ENCODE assay signal across 8 cellular contexts in genomic region chr15:55222588-55222987, GRCh38. TPM values are rescaled to one million over a fixed set of nuclear protein-coding genes. Genes with fewer than 3 reads are reported as not detected.
DNase-seq lines count a peak whose midpoint lies in the region; ATAC-seq and TF ChIP-seq lines count a peak whose summit lies in the region.

No MANE protein-coding gene starts in this region.

- H3K36me3 Mint-ChIP-seq in activated naive CD4-positive, alpha-beta T cell treated with anti-CD3 and anti-CD28 coated beads, Interleukin-2, amount 50 U/mL, for 24 hours, result peaks cover 20% of the 10 kb centered on the region
- peaks cover 3% of the 10 kb centered on the region for H3K36me3 Mint-ChIP-seq in T-helper 17 cell (ENCODE audit: low read depth)

- CTCF ChIA-PET in A673 (lab: Charles Lee), result no interaction called here

- H3K36me3 ChIP-seq in upper lobe of left lung, result peaks cover 0 to 23% (median 2%) of the 10 kb centered on the region in 4 donors
- no peaks in the 10 kb centered on the region for H3K36me3 ChIP-seq in A673 (ENCODE audit: insufficient read depth, low read length, poor library complexity, severe bottlenecking)

- no peak for TF ChIP-seq EP300 in upper lobe of left lung (IDR thresholded peaks at IDR 0.05)

- ATAC-seq in HG03066 (IDR thresholded peaks at IDR 0.05; ENCODE audit: low read depth, unreplicated experiment), result peak; percentile 60
- peak; percentile 64 for ATAC-seq in T-helper 17 cell
- no peak for ATAC-seq in upper lobe of left lung (ENCODE audit: low FRiP score in 2 of 2)

- peaks cover 60% of the 10 kb centered on the region for H3K4me1 Mint-ChIP-seq in activated naive CD4-positive, alpha-beta T cell treated with anti-CD3 and anti-CD28 coated beads, Interleukin-2, amount 50 U/mL, for 24 hours
- H3K4me1 Mint-ChIP-seq in T-helper 17 cell, result peaks cover 44% of the 10 kb centered on the region

- no TSS peak for BruUV-seq in A673 (replicated peaks; lab: Mats Ljungman, UMichigan)

- no peak overlapping the region for H3K4me3 ChIP-seq in upper lobe of left lung
- no peak overlapping the region for H3K4me3 ChIP-seq in A673 (ENCODE audit: low read depth, low read length, poor library complexity, severe bottlenecking)

- H3K27me3 ChIP-seq in upper lobe of left lung, result no peaks in the 10 kb centered on the region
- H3K27me3 ChIP-seq in A673 (replicated peaks; ENCODE audit: insufficient read depth, low read depth, low read length, poor library complexity), result no peaks in the 10 kb centered on the region

- no peaks in the 10 kb centered on the region for H3K27me3 Mint-ChIP-seq in activated naive CD4-positive, alpha-beta T cell treated with anti-CD3 and anti-CD28 coated beads, Interleukin-2, amount 50 U/mL, for 24 hours
- H3K27me3 Mint-ChIP-seq in T-helper 17 cell, result no peaks in the 10 kb centered on the region

- POLR2A ChIA-PET in A673 (lab: Charles Lee; ENCODE audit: low non-redundant PET), result no interaction called here

- H3K9me3 ChIP-seq in T-helper 17 cell (ENCODE audit: control insufficient read depth, low read length, poor library complexity, severe bottlenecking), result no peaks in the 10 kb centered on the region
- H3K9me3 ChIP-seq in upper lobe of left lung, result no peaks in the 10 kb centered on the region
- no peaks in the 10 kb centered on the region for H3K9me3 ChIP-seq in A673 (ENCODE audit: low read depth, low read length, poor library complexity, severe bottlenecking)

- no peak for TF ChIP-seq CTCF in upper lobe of left lung (IDR thresholded peaks at IDR 0.05)
- no peak for TF ChIP-seq CTCF in A673 (conservative IDR thresholded peaks at IDR 0.05; ENCODE audit: low read depth, low read length)

- peak overlapping the region; percentile 81 to 92 (median 84) for H3K27ac ChIP-seq in upper lobe of left lung
- H3K27ac ChIP-seq in A673 (ENCODE audit: low read depth, low read length, poor library complexity, severe bottlenecking), result no peak overlapping the region

- peak overlapping the region; percentile 45 for H3K4me3 Mint-ChIP-seq in activated naive CD4-positive, alpha-beta T cell treated with anti-CD3 and anti-CD28 coated beads, Interleukin-2, amount 50 U/mL, for 24 hours
- H3K4me3 Mint-ChIP-seq in T-helper 17 cell, result peak overlapping the region; percentile 83

- H3K27ac Mint-ChIP-seq in activated naive CD4-positive, alpha-beta T cell treated with anti-CD3 and anti-CD28 coated beads, Interleukin-2, amount 50 U/mL, for 24 hours, result peak overlapping the region; percentile 32
- H3K27ac Mint-ChIP-seq in T-helper 17 cell, result peak overlapping the region; percentile 67

- peaks cover 33 to 55% (median 43%) of the 10 kb centered on the region in 4 donors for H3K4me1 ChIP-seq in upper lobe of left lung
- no peaks in the 10 kb centered on the region for H3K4me1 ChIP-seq in A673 (ENCODE audit: insufficient read depth, low read length, poor library complexity, severe bottlenecking)

- intact Hi-C loops in A673 (cut with micrococcal nuclease; ENCODE audit: unreplicated experiment), result no loop called here

- H3K9me3 Mint-ChIP-seq in activated naive CD4-positive, alpha-beta T cell treated with anti-CD3 and anti-CD28 coated beads, Interleukin-2, amount 50 U/mL, for 24 hours, result no peaks in the 10 kb centered on the region

- DNase-seq in activated naive CD4-positive, alpha-beta T cell treated with Interleukin-2 at 50 U/mL for 16 hours, result no peak
- DNase-seq in T-helper 17 cell (no peak), upper lobe of left lung (no peak), LoVo (ENCODE audit: low spot score) (no peak), NCI-H2029 treated with DMSO at 0.1 percent for 48 hours (lab: John Stamatoyannopoulos, UW) (no peak), A673 (ENCODE audit: low spot score) (no peak)

- TF ChIP-seq POLR2A in upper lobe of left lung (IDR thresholded peaks at IDR 0.05), result no peak

RNA-seq across cellular contexts. Expression of gene RSL24D1, which starts 25.8 kb away (rescaled TPM):
- total RNA-seq in T-helper 17 cell (100 to 1,000 TPM; 120 TPM), upper lobe of left lung (10 to 100 TPM; 20.5 to 84.3 (median 50.9) TPM), A673 (2021) (111 and 118 TPM in 2 replicates)

Comparison
In these comparisons a context has a peak if more than half of its experiments do, and no peak if none do; other contexts are left out.
1. ATAC-seq: peak in HG03066 (single experiment) and T-helper 17 cell (single experiment); none in upper lobe of left lung (0 of 2).